Comparison of ENCODE assay signal across 11 cellular contexts in genomic region chr7:2638224-2638991, GRCh38. TPM values are rescaled to one million over a fixed set of nuclear protein-coding genes. Genes with fewer than 3 reads are reported as not detected.
A peak's percentile ranks its signal among the peaks of the same experiment; 100 is the strongest.
DNase-seq lines count a peak whose midpoint lies in the region; ATAC-seq and TF ChIP-seq lines count a peak whose summit lies in the region.
"Had no signal": no experiment of that assay in that cellular context is flagged by ENCODE, and none has a peak within 500 bp of the region (broad histone marks: within the 10 kb centered on the region; RNA-seq: fewer than 3 reads in every experiment).

No MANE protein-coding gene starts in this region.

- TF ChIP-seq POLR2A in IMR-90 (IDR thresholded peaks at IDR 0.05; ENCODE audit: low read depth, low read length): no peak

- H2AK9ac ChIP-seq in IMR-90 (replicated peaks; ENCODE audit: low read depth, low read length, poor library complexity): peak overlapping the region; percentile 99

- intact Hi-C loops in IMR-90 (cut with micrococcal nuclease): no loop called here
- intact Hi-C loops in lower lobe of right lung (cut with DNase I): no loop called here
- intact Hi-C loops in tibial artery (cut with DNase I; ENCODE audit: low total_unique reads): no loop called here

- peaks cover 14 to 90% of the 10 kb centered on the region in 2 experiments; a peak in 3 of 4 replicates for H3K79me1 ChIP-seq in IMR-90 (ENCODE audit: low read depth in 1 of 2, low read length in 2 of 2)

- no peak overlapping the region for H3K56ac ChIP-seq in IMR-90 (ENCODE audit: extremely low read depth, insufficient read depth, low read length)

- H3K36me3 ChIP-seq in IMR-90 (ENCODE audit: control insufficient read depth, insufficient read depth, low read length): peaks cover 1% of the 10 kb centered on the region; the same call in 1 of the 2 replicates
- H3K36me3 ChIP-seq in lower lobe of right lung: no peaks in the 10 kb centered on the region
- no peaks in the 10 kb centered on the region for H3K36me3 ChIP-seq in tibial artery
- peaks cover 3% of the 10 kb centered on the region for H3K36me3 ChIP-seq in H7 (replicated peaks; ENCODE audit: control insufficient read depth, insufficient read depth, low read length)

- no peak overlapping the region; the same call in 1 of the 2 replicates for H3K23ac ChIP-seq in IMR-90 (ENCODE audit: low read depth, low read length)

- H3K4me1 ChIP-seq in IMR-90 (ENCODE audit: control insufficient read depth, insufficient read depth, low read length) (peaks cover 61% of the 10 kb centered on the region), lower lobe of right lung (peaks cover 89% of the 10 kb centered on the region), tibial artery (peaks cover 12 to 91% (median 68%) of the 10 kb centered on the region in 4 donors)

- H3K4me2 ChIP-seq in IMR-90 (ENCODE audit: low read depth, low read length): peak overlapping the region; percentile 3; the same call in 1 of the 2 replicates

- no peak overlapping the region for H3K9ac ChIP-seq in IMR-90 (ENCODE audit: low read depth, low read length)

- peaks cover 88% of the 10 kb centered on the region for H4K20me1 ChIP-seq in IMR-90 (ENCODE audit: insufficient read depth, low read length)

- no peak overlapping the region for H3K4me3 ChIP-seq in IMR-90 (ENCODE audit: insufficient read depth, low read depth, low read length)
- no peak overlapping the region for H3K4me3 ChIP-seq in lower lobe of right lung
- peak overlapping the region in 1 of 2 donors; percentile 11 for H3K4me3 ChIP-seq in tibial artery
- no peak overlapping the region for H3K4me3 ChIP-seq in H7 (ENCODE audit: insufficient read depth, low read depth, low read length)

- H3K14ac ChIP-seq in IMR-90 (replicated peaks; ENCODE audit: low read depth, low read length): peak overlapping the region; percentile 28; the same call in 1 of the 2 replicates

- H3K27ac ChIP-seq in IMR-90 (ENCODE audit: insufficient read depth, low read length) (peak overlapping the region; percentile 35), lower lobe of right lung (peak overlapping the region; percentile 71), tibial artery (peak overlapping the region; percentile 8 to 63)

- H2BK20ac ChIP-seq in IMR-90 (ENCODE audit: low read depth, low read length): no peak overlapping the region

- dilution Hi-C loops in IMR-90 (cut with HindIII; ENCODE audit: low sequenced_read_pairs, unreplicated experiment): no loop called here

- TF ChIP-seq RAD21 in IMR-90 (IDR thresholded peaks at IDR 0.05; ENCODE audit: low read length): no peak

- in situ Hi-C loops in IMR-90 (cut with MboI; ENCODE audit: low sequenced_read_pairs): no loop called here

- no peak overlapping the region for H3K18ac ChIP-seq in IMR-90 (ENCODE audit: low read depth, low read length)

- no peak overlapping the region for H2BK15ac ChIP-seq in IMR-90 (ENCODE audit: low read depth, low read length)

- peak overlapping the region; percentile 81 for H2AFZ ChIP-seq in IMR-90 (replicated peaks; ENCODE audit: low read length, poor library complexity)

- no TSS peak for BruUV-seq in IMR-90 (replicated peaks; lab: Mats Ljungman, UMichigan)

- DNase-seq in IMR-90: peak; percentile 71
- peak; percentile 83 for DNase-seq in dedifferentiated amniotic fluid mesenchymal stem cell (ENCODE audit: extremely low spot score)
- no peak for DNase-seq in lower lobe of right lung
- DNase-seq in tibial artery: peak in 1 of 2 donors; percentile 91
- DNase-seq in GM19240 (ENCODE audit: insufficient read length, low spot score): no peak
- DNase-seq in H7: no peak
- no peak for DNase-seq in DMS53 treated with DMSO at 0.1 percent for 48 hours (lab: John Stamatoyannopoulos, UW; ENCODE audit: unreplicated experiment)
- DNase-seq in NCI-H774 (lab: John Stamatoyannopoulos, UW): no peak
- DNase-seq: HCEC 1CT, SHP77 treated with DMSO at 0.1 percent for 48 hours had no signal

- H3K9me1 ChIP-seq in IMR-90 (ENCODE audit: insufficient read depth, low read length): peaks cover 31% of the 10 kb centered on the region

- no peaks in the 10 kb centered on the region for H3K9me3 ChIP-seq in IMR-90 (ENCODE audit: control insufficient read depth, insufficient read depth, low read length)
- no peaks in the 10 kb centered on the region for H3K9me3 ChIP-seq in lower lobe of right lung
- H3K9me3 ChIP-seq in tibial artery: no peaks in the 10 kb centered on the region

- no peaks in the 10 kb centered on the region for H3K27me3 ChIP-seq in IMR-90 (ENCODE audit: control insufficient read depth, insufficient read depth, low read length)
- no peaks in the 10 kb centered on the region for H3K27me3 ChIP-seq in lower lobe of right lung (ENCODE audit: low read depth)
- H3K27me3 ChIP-seq in tibial artery: no peaks in the 10 kb centered on the region
- H3K27me3 ChIP-seq in H7 (ENCODE audit: control insufficient read depth, insufficient read depth, low read length): no peaks in the 10 kb centered on the region

- no peak for TF ChIP-seq CTCF in IMR-90 (conservative IDR thresholded peaks at IDR 0.05; ENCODE audit: low read depth, low read length)
- TF ChIP-seq CTCF in lower lobe of right lung (IDR thresholded peaks at IDR 0.05): no peak
- TF ChIP-seq CTCF in tibial artery (IDR thresholded peaks at IDR 0.05): no peak

- H3K4ac ChIP-seq in IMR-90 (ENCODE audit: low read depth, low read length): peak overlapping the region; percentile 84

- 43% methylated on average over 7 of the region's 34 CpGs; no CpG with 5 or more reads in 1 of the 2 experiments for WGBS in IMR-90 (ENCODE audit: extremely low coverage in 2 of 2, insufficient read length in 1 of 2), 2 experiments

- peak overlapping the region; percentile 54 for H2BK120ac ChIP-seq in IMR-90 (ENCODE audit: low read depth, low read length)

- POLR2A ChIA-PET in IMR-90 (lab: Charles Lee; ENCODE audit: unreplicated experiment): interaction anchor here (0.7 kb wide), 1 partner anchor 20 kb away, joined by 3 read pairs; no protein-coding TSS in a partner anchor

- H4K91ac ChIP-seq in IMR-90 (ENCODE audit: insufficient read depth, low read depth, low read length): peak overlapping the region; percentile 67

- peak overlapping the region; percentile 59 for H2BK5ac ChIP-seq in IMR-90 (ENCODE audit: low read depth, low read length, poor library complexity, severe bottlenecking)

- H2AK5ac ChIP-seq in IMR-90 (ENCODE audit: low read depth, low read length): peak overlapping the region; percentile 71

- ATAC-seq in IMR-90 (ENCODE audit: low read depth) (peak; percentile 16), lower lobe of right lung (no peak)

- H4K8ac ChIP-seq in IMR-90 (ENCODE audit: low read depth in 2 of 2, low read length in 2 of 2): peak overlapping the region in 1 of 2 experiments; percentile 69; a peak in 2 of 4 replicates

- CTCF ChIA-PET in IMR-90 (lab: Yijun Ruan, JAX): no interaction called here

- H4K5ac ChIP-seq in IMR-90 (ENCODE audit: low read depth, low read length): no peak overlapping the region

TF ChIP-seq in IMR-90, 13 proteins besides CTCF, POLR2A, EP300 and RAD21:
- TF ChIP-seq USF2 (IDR thresholded peaks at IDR 0.05; ENCODE audit: low read depth, low read length) (peak; percentile 81), CHD1 (IDR thresholded peaks at IDR 0.05; ENCODE audit: low read depth, low read length) (no peak), MAFK (IDR thresholded peaks at IDR 0.05; ENCODE audit: low read depth, low read length) (no peak), BHLHE40 (IDR thresholded peaks at IDR 0.05; ENCODE audit: low read depth, low read length) (peak; percentile 54; the same call in 1 of the 2 replicates), MXI1 (IDR thresholded peaks at IDR 0.05; ENCODE audit: borderline replicate concordance, low read depth, low read length) (peak; percentile 85), SMC3 (IDR thresholded peaks at IDR 0.05; ENCODE audit: low read depth, low read length) (0 out of 2 replicates have a peak, but pooled peaks have one; percentile 15)

RNA-seq across cellular contexts. Expression of gene TTYH3, which starts 6.6 kb away (rescaled TPM):
- total RNA-seq in IMR-90 (2012; rRNA removed) (5.6 and 6.1 TPM in 2 replicates), lower lobe of right lung (51.7 TPM)
- 82.6 and 106 TPM in 2 replicates for polyA plus RNA-seq in IMR-90 (2012; rRNA removed)
- polyA plus RNA-seq in IMR-90 (2012; cell fraction: cytosol; rRNA removed): 56.1 and 135 TPM in 2 replicates
- polyA plus RNA-seq in IMR-90 (2012; cell fraction: nucleus; rRNA removed; ENCODE audit: low replicate concordance): 100 and 222 TPM in 2 replicates
- 50.2 and 53.5 TPM in 2 replicates for total RNA-seq in H7 (2014; rRNA removed; shearing (Covaris generic))

RNA-seq across cellular contexts. Expression of gene AMZ1, which starts 49.6 kb away (rescaled TPM):
- total RNA-seq in IMR-90 (2012; rRNA removed) (0.54 and 0.83 TPM in 2 replicates), lower lobe of right lung (0.47 TPM)
- polyA plus RNA-seq in IMR-90 (2012; rRNA removed): 1.6 and 2.7 TPM in 2 replicates
- 0.93 and 1.5 TPM in 2 replicates for polyA plus RNA-seq in IMR-90 (2012; cell fraction: cytosol; rRNA removed)
- 1.8 and 3.4 TPM in 2 replicates for polyA plus RNA-seq in IMR-90 (2012; cell fraction: nucleus; rRNA removed; ENCODE audit: low replicate concordance)
- total RNA-seq in H7 (2014; rRNA removed; shearing (Covaris generic)): 0.07 TPM in 1 of 2 replicates, not detected in the other
- total RNA-seq: MCF 10A had no signal

Comparison
In these comparisons a context has a peak if more than half of its experiments do, and no peak if none do; other contexts are left out.
1. DNase-seq: peak in IMR-90 (single experiment) and dedifferentiated amniotic fluid mesenchymal stem cell (single experiment); none in lower lobe of right lung (single experiment), GM19240 (single experiment), H7 (single experiment), DMS53 treated with DMSO at 0.1 percent for 48 hours (single experiment) and NCI-H774 (single experiment).
2. Peak in every context shown above with its lines, with median percentiles within 50 percentile points of each other: H3K27ac ChIP-seq.